Comparison of ENCODE assay signal across 20 cellular contexts in genomic region chr14:81673930-81674329, GRCh38.
DNase-seq lines count a peak whose midpoint lies in the region; ATAC-seq and TF ChIP-seq lines count a peak whose summit lies in the region.
"Had no signal": no experiment of that assay in that cellular context is flagged by ENCODE, and none has a peak within 500 bp of the region (broad histone marks: within the 10 kb centered on the region; RNA-seq: fewer than 3 reads in every experiment).

No MANE protein-coding gene starts in this region.

- DNase-seq in DMS 273 (lab: John Stamatoyannopoulos, UW; ENCODE audit: unreplicated experiment) (peak; percentile 71), RWPE2 (ENCODE audit: low spot score) (no peak), right cardiac atrium (no peak), NOMO-1 (lab: John Stamatoyannopoulos, UW; ENCODE audit: unreplicated experiment in 2 of 2) (no peak), GM19240 (ENCODE audit: insufficient read length, low spot score) (no peak), RPMI8226 (no peak)
- DNase-seq: ACHN, C1 segment of cervical spinal cord, DMS153, GDM1, GM23248, Karpas-422, MM.1S, NCI-H1930, NCI-H510A, NCI-H774, PC-3, T-helper 17 cell had no signal

- TF ChIP-seq CTCF in C4-2B (conservative IDR thresholded peaks at IDR 0.05) = peak; percentile 11; the same call in 1 of the 2 replicates
- TF ChIP-seq CTCF in RWPE2 (IDR thresholded peaks at IDR 0.05; ENCODE audit: poor library complexity, severe bottlenecking) = no peak

- H3K4me1 ChIP-seq in RWPE2 (ENCODE audit: insufficient read depth, poor library complexity, severe bottlenecking) (no peaks in the 10 kb centered on the region), right cardiac atrium (ENCODE audit: control insufficient read depth, insufficient read depth, low read length) (no peaks in the 10 kb centered on the region)
- H3K4me1 ChIP-seq: HAP-1 had no signal

- ATAC-seq in RWPE2 (ENCODE audit: low read depth) (peak; percentile 36; the same call in 1 of the 3 replicates), right cardiac atrium (peak; percentile 77 to 95)
- ATAC-seq: PC-3, T-helper 17 cell had no signal

- H3K9me3 ChIP-seq in RWPE2 (ENCODE audit: severe bottlenecking) (no peaks in the 10 kb centered on the region), right cardiac atrium (ENCODE audit: control insufficient read depth, low read length) (no peaks in the 10 kb centered on the region)
- H3K9me3 ChIP-seq: HAP-1 had no signal

- H3K27ac ChIP-seq in C4-2B = no peak overlapping the region
- H3K27ac ChIP-seq in RWPE2 (ENCODE audit: poor library complexity, severe bottlenecking) = no peak overlapping the region
- no peak overlapping the region for H3K27ac ChIP-seq in right cardiac atrium (ENCODE audit: low read length)
- H3K27ac ChIP-seq: GM23248 had no signal

- H3K27me3 ChIP-seq in RWPE2 (ENCODE audit: insufficient read depth, poor library complexity, severe bottlenecking) = peaks cover 4% of the 10 kb centered on the region
- H3K27me3 ChIP-seq in right cardiac atrium (ENCODE audit: control insufficient read depth, insufficient read depth) = no peaks in the 10 kb centered on the region

- intact Hi-C loops in right cardiac atrium (cut with DNase I) = no loop called here

- no peak overlapping the region for H3K4me3 ChIP-seq in RWPE2 (ENCODE audit: severe bottlenecking)
- H3K4me3 ChIP-seq in right cardiac atrium (ENCODE audit: low read length) = no peak overlapping the region
- H3K4me3 ChIP-seq: GM23248, HAP-1 had no signal

- no peaks in the 10 kb centered on the region for H3K36me3 ChIP-seq in RWPE2 (ENCODE audit: low read depth)
- H3K36me3 ChIP-seq: HAP-1 had no signal

- WGBS in right cardiac atrium = 44% methylated on average over 3 of the region's 3 CpGs
